9 cellular contexts compared by ENCODE assay signal in genomic region chr5:75050415-75050814, GRCh38.
DNase-seq lines count a peak whose midpoint lies in the region; TF ChIP-seq lines count a peak whose summit lies in the region.
"Had no signal": no experiment of that assay in that cellular context is flagged by ENCODE, and none has a peak within 500 bp of the region (broad histone marks: within the 10 kb centered on the region; RNA-seq: fewer than 3 reads in every experiment).

No MANE protein-coding gene starts in this region.

- peak; percentile 36 for TF ChIP-seq CTCF in fibroblast of pulmonary artery (IDR thresholded peaks at IDR 0.05; ENCODE audit: low read length, missing control alignments)

- peak; percentile 20 for DNase-seq in stimulated activated CD4-positive, alpha-beta T cell treated with anti-CD3 and anti-CD28 coated beads, Interleukin-4, amount 100 ng/mL, for 1 hour
- no peak for DNase-seq in stimulated activated CD4-positive, alpha-beta T cell treated with anti-CD3 and anti-CD28 coated beads, Interleukin-4, amount 100 ng/mL, for 24 hours
- DNase-seq in UCSD-AML1 (lab: John Stamatoyannopoulos, UW; ENCODE audit: unreplicated experiment) (peak; percentile 35), fibroblast of pulmonary artery (ENCODE audit: low read depth) (peak; percentile 38), kidney glomerular epithelial cell (lab: John Stamatoyannopoulos, UW) (no peak), NCI-H1092 (lab: John Stamatoyannopoulos, UW) (no peak), C1 segment of cervical spinal cord (lab: John Stamatoyannopoulos, UW) (no peak), medulla oblongata (ENCODE audit: extremely low spot score) (no peak)

- no peak overlapping the region for H3K4me3 ChIP-seq in fibroblast of pulmonary artery (replicated peaks; ENCODE audit: low read depth, low read length)
- H3K4me3 ChIP-seq: lung had no signal

Comparison
In these comparisons a context has a peak if more than half of its experiments do, and no peak if none do; other contexts are left out.
1. DNase-seq: peak in stimulated activated CD4-positive, alpha-beta T cell treated with anti-CD3 and anti-CD28 coated beads, Interleukin-4, amount 100 ng/mL, for 1 hour (single experiment), UCSD-AML1 (single experiment) and fibroblast of pulmonary artery (single experiment); none in stimulated activated CD4-positive, alpha-beta T cell treated with anti-CD3 and anti-CD28 coated beads, Interleukin-4, amount 100 ng/mL, for 24 hours (single experiment), kidney glomerular epithelial cell (single experiment), NCI-H1092 (single experiment), C1 segment of cervical spinal cord (0 of 14) and medulla oblongata (single experiment).